In the genomic region with DNA sequence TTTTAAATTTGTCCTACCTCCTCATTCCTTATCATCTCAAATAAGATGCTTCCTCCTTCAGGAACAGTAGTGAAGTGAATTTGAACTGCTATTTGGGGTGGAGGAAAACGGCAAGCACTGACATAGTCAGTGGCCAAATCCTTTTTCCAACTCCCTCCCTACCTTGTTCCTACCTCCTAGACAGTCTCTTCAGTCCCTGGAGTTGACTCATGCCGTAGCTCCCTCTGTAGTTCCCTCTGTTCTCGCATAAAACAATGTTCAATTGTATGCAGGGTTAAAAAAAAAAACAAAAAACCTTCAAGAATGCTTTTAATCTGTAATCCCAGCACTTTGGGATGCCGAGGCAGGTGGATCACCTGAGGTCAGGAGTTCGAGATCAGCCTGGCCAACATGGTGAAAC, we compare ENCODE assay signal across 1 cellular context.
TF ChIP-seq lines count a peak whose summit lies in the region.

No MANE protein-coding gene starts in this region.

TF ChIP-seq in K562, 482 proteins besides CTCF, POLR2A, EP300 and RAD21 (continued from another document):
- TF ChIP-seq PKNOX1 (IDR thresholded peaks at IDR 0.05) (no peak), BRD9 (IDR thresholded peaks at IDR 0.05; ENCODE audit: low read depth, partially characterized antibody) (no peak), SMC3 (conservative IDR thresholded peaks at IDR 0.05; ENCODE audit: insufficient read depth, low read depth, low read length) (no peak), CBX3 (IDR thresholded peaks at IDR 0.05; ENCODE audit: borderline replicate concordance in 1 of 2, low read length in 2 of 2) (no peak), PRPF4 (IDR thresholded peaks at IDR 0.05; ENCODE audit: insufficient read depth, low read depth, low read length, poor library complexity, severe bottlenecking) (no peak), ZNF511 (CRISPR knock-in tag; IDR thresholded peaks at IDR 0.05) (no peak), SP2 (IDR thresholded peaks at IDR 0.05; ENCODE audit: extremely low read depth, low read depth, low read length, poor library complexity, severe bottlenecking) (no peak), HNRNPUL1 (IDR thresholded peaks at IDR 0.05; ENCODE audit: low read length) (no peak), ZNF23 (CRISPR knock-in tag; IDR thresholded peaks at IDR 0.05) (no peak), FOXA3 (CRISPR knock-in tag; conservative IDR thresholded peaks at IDR 0.05 in 1 of 2, IDR thresholded peaks at IDR 0.05 in 1 of 2) (no peak), MCM3 (IDR thresholded peaks at IDR 0.05) (no peak), ZNF124 (CRISPR knock-in tag; IDR thresholded peaks at IDR 0.05) (no peak), CEBPB (tag; IDR thresholded peaks at IDR 0.05) (no peak), XRCC4 (IDR thresholded peaks at IDR 0.05; ENCODE audit: extremely low read depth, insufficient read depth, insufficient read length) (no peak), GTF2B (IDR thresholded peaks at IDR 0.05; ENCODE audit: extremely low read depth, insufficient read length) (no peak), TCF7L2 (IDR thresholded peaks at IDR 0.05; ENCODE audit: low read depth, low read length) (no peak)
- TF ChIP-seq, protein P1, sequence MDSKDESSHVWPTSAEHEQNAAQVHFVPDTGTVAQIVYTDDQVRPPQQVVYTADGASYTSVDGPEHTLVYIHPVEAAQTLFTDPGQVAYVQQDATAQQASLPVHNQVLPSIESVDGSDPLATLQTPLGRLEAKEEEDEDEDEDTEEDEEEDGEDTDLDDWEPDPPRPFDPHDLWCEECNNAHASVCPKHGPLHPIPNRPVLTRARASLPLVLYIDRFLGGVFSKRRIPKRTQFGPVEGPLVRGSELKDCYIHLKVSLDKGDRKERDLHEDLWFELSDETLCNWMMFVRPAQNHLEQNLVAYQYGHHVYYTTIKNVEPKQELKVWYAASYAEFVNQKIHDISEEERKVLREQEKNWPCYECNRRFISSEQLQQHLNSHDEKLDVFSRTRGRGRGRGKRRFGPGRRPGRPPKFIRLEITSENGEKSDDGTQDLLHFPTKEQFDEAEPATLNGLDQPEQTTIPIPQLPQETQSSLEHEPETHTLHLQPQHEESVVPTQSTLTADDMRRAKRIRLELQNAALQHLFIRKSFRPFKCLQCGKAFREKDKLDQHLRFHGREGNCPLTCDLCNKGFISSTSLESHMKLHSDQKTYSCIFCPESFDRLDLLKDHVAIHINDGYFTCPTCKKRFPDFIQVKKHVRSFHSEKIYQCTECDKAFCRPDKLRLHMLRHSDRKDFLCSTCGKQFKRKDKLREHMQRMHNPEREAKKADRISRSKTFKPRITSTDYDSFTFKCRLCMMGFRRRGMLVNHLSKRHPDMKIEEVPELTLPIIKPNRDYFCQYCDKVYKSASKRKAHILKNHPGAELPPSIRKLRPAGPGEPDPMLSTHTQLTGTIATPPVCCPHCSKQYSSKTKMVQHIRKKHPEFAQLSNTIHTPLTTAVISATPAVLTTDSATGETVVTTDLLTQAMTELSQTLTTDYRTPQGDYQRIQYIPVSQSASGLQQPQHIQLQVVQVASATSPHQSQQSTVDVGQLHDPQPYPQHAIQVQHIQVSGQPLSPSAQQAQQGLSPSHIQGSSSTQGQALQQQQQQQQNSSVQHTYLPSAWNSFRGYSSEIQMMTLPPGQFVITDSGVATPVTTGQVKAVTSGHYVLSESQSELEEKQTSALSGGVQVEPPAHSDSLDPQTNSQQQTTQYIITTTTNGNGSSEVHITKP (IDR thresholded peaks at IDR 0.05; ENCODE audit: partially characterized antibody): no peak
- TF ChIP-seq, protein P2, sequence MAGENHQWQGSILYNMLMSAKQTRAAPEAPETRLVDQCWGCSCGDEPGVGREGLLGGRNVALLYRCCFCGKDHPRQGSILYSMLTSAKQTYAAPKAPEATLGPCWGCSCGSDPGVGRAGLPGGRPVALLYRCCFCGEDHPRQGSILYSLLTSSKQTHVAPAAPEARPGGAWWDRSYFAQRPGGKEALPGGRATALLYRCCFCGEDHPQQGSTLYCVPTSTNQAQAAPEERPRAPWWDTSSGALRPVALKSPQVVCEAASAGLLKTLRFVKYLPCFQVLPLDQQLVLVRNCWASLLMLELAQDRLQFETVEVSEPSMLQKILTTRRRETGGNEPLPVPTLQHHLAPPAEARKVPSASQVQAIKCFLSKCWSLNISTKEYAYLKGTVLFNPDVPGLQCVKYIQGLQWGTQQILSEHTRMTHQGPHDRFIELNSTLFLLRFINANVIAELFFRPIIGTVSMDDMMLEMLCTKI (IDR thresholded peaks at IDR 0.05; ENCODE audit: partially characterized antibody): no peak
- TF ChIP-seq, protein P3, sequence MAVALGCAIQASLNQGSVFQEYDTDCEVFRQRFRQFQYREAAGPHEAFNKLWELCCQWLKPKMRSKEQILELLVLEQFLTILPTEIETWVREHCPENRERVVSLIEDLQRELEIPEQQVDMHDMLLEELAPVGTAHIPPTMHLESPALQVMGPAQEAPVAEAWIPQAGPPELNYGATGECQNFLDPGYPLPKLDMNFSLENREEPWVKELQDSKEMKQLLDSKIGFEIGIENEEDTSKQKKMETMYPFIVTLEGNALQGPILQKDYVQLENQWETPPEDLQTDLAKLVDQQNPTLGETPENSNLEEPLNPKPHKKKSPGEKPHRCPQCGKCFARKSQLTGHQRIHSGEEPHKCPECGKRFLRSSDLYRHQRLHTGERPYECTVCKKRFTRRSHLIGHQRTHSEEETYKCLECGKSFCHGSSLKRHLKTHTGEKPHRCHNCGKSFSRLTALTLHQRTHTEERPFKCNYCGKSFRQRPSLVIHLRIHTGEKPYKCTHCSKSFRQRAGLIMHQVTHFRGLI (CRISPR knock-in tag; IDR thresholded peaks at IDR 0.05): no peak
